18 cellular contexts compared by ENCODE assay signal in genomic region chr4:178599521-178599920, GRCh38.
DNase-seq lines count a peak whose midpoint lies in the region; ATAC-seq and TF ChIP-seq lines count a peak whose summit lies in the region.
"Had no signal": no experiment of that assay in that cellular context is flagged by ENCODE, and none has a peak within 500 bp of the region (broad histone marks: within the 10 kb centered on the region; RNA-seq: fewer than 3 reads in every experiment).

No MANE protein-coding gene starts in this region.

- H3K27ac Mint-ChIP-seq in endothelial cell (ENCODE audit: unreplicated experiment), result no peak overlapping the region
- H3K27ac Mint-ChIP-seq: activated naive CD8-positive, alpha-beta T cell; naive thymus-derived CD8-positive, alpha-beta T cell had no signal

- no peaks in the 10 kb centered on the region for H3K27me3 Mint-ChIP-seq in endothelial cell (ENCODE audit: unreplicated experiment)
- H3K27me3 Mint-ChIP-seq: activated naive CD8-positive, alpha-beta T cell; naive thymus-derived CD8-positive, alpha-beta T cell had no signal

- no peaks in the 10 kb centered on the region for H3K4me1 ChIP-seq in A673 (ENCODE audit: insufficient read depth, low read length, poor library complexity, severe bottlenecking)
- H3K4me1 ChIP-seq: lower lobe of right lung, stomach had no signal

- no peaks in the 10 kb centered on the region for H3K9me3 Mint-ChIP-seq in endothelial cell (ENCODE audit: unreplicated experiment)

- intact Hi-C loops in A673 (cut with micrococcal nuclease; ENCODE audit: unreplicated experiment), result loop anchor here (5.0 kb wide), 1 partner anchor 708 kb away; no protein-coding TSS in a partner anchor

- H3K36me3 Mint-ChIP-seq in endothelial cell (ENCODE audit: low read depth, unreplicated experiment), result no peaks in the 10 kb centered on the region
- H3K36me3 Mint-ChIP-seq: activated naive CD8-positive, alpha-beta T cell had no signal

- BruUV-seq in A673 (replicated peaks; lab: Mats Ljungman, UMichigan), result no TSS peak

- in situ Hi-C loops in SK-MEL-5 (cut with HindIII; ENCODE audit: low pct_unique_long_range_greater_than_20kb, low sequenced_read_pairs), result no loop called here

- no peak overlapping the region for H3K4me3 ChIP-seq in A673 (ENCODE audit: low read depth, low read length, poor library complexity, severe bottlenecking)
- H3K4me3 ChIP-seq: lower lobe of right lung, stomach had no signal

- no peaks in the 10 kb centered on the region for H3K4me1 Mint-ChIP-seq in endothelial cell (ENCODE audit: unreplicated experiment)
- H3K4me1 Mint-ChIP-seq: naive thymus-derived CD8-positive, alpha-beta T cell had no signal

- no peaks in the 10 kb centered on the region for H3K9me3 ChIP-seq in A673 (ENCODE audit: low read depth, low read length, poor library complexity, severe bottlenecking)
- H3K9me3 ChIP-seq: lower lobe of right lung had no signal

- DNase-seq in A673 (ENCODE audit: low spot score) (peak; percentile 1), H4 (ENCODE audit: low spot score) (peak; percentile 32), SK-MEL-5 (ENCODE audit: low read depth, low spot score) (peak; percentile 30), iPS DF 4.7 (ENCODE audit: extremely low read depth, low spot score) (peak; percentile 16), endothelial cell (ENCODE audit: low spot score) (no peak), HEK293T (ENCODE audit: extremely low spot score) (no peak)
- DNase-seq: activated CD4-positive, alpha-beta T cell treated with anti-CD3 and anti-CD28 coated beads, Interleukin-2, amount 50 U/mL, for 1 hour; activated T-cell treated with anti-CD3 and anti-CD28 coated beads, Interleukin-2, amount 50 U/mL, for 1 hour; effector CD4-positive, alpha-beta T cell; Karpas-422; lower lobe of right lung; naive thymus-derived CD8-positive, alpha-beta T cell; NCI-H1694; NCI-H69; stomach had no signal

- H3K4me3 Mint-ChIP-seq in endothelial cell (ENCODE audit: unreplicated experiment), result no peak overlapping the region
- H3K4me3 Mint-ChIP-seq: activated naive CD8-positive, alpha-beta T cell; naive thymus-derived CD8-positive, alpha-beta T cell had no signal

- H3K27ac ChIP-seq in A673 (ENCODE audit: low read depth, low read length, poor library complexity, severe bottlenecking), result no peak overlapping the region
- H3K27ac ChIP-seq: lower lobe of right lung, stomach had no signal

- H3K27me3 ChIP-seq in A673 (replicated peaks; ENCODE audit: insufficient read depth, low read depth, low read length, poor library complexity), result no peaks in the 10 kb centered on the region
- H3K27me3 ChIP-seq: stomach had no signal

- H3K36me3 ChIP-seq in A673 (ENCODE audit: insufficient read depth, low read length, poor library complexity, severe bottlenecking), result no peaks in the 10 kb centered on the region
- H3K36me3 ChIP-seq: lower lobe of right lung, stomach had no signal

- no peak for ATAC-seq in GM19023 (IDR thresholded peaks at IDR 0.05; ENCODE audit: unreplicated experiment)
- no peak for ATAC-seq in GM18907 (IDR thresholded peaks at IDR 0.05; ENCODE audit: unreplicated experiment)
- ATAC-seq: lower lobe of right lung; naive thymus-derived CD8-positive, alpha-beta T cell had no signal

- CTCF ChIA-PET in A673 (lab: Charles Lee) (interaction anchor here (0.9 kb wide), 1 partner anchor 708 kb away, joined by 3 read pairs; no protein-coding TSS in a partner anchor), HEK293T (lab: Yijun Ruan, JAX) (no interaction called here)

- peak; percentile 40 for TF ChIP-seq CTCF in A673 (conservative IDR thresholded peaks at IDR 0.05; ENCODE audit: low read depth, low read length)
- no peak for TF ChIP-seq CTCF in endothelial cell (IDR thresholded peaks at IDR 0.05; ENCODE audit: unreplicated experiment)

- POLR2A ChIA-PET in A673 (lab: Charles Lee; ENCODE audit: low non-redundant PET), result no interaction called here
- POLR2A ChIA-PET in HEK293T (lab: Yijun Ruan, JAX), result no interaction called here

TF ChIP-seq in HEK293T, 16 proteins besides CTCF, POLR2A, EP300 and RAD21:
- TF ChIP-seq ELF4 (IDR thresholded peaks at IDR 0.05) (no peak), FOXM1 (IDR thresholded peaks at IDR 0.05; ENCODE audit: borderline replicate concordance) (no peak), NFRKB (IDR thresholded peaks at IDR 0.05) (no peak)
TF ChIP-seq in HEK293T: peak in this region for 0.

Comparison
In these comparisons a context has a peak if more than half of its experiments do, and no peak if none do; other contexts are left out.
1. DNase-seq: peak in A673 (single experiment), H4 (single experiment), SK-MEL-5 (single experiment) and iPS DF 4.7 (single experiment); none in endothelial cell (single experiment) and HEK293T (single experiment).